8 cellular contexts compared by ENCODE assay signal in genomic region chr6:33206864-33207568, GRCh38. TPM values are rescaled to one million over a fixed set of nuclear protein-coding genes. Genes with fewer than 3 reads are reported as not detected.
DNase-seq lines count a peak whose midpoint lies in the region; ATAC-seq and TF ChIP-seq lines count a peak whose summit lies in the region.

No MANE protein-coding gene starts in this region.

- peaks cover 12% of the 10 kb centered on the region for H3K79me2 ChIP-seq in Karpas-422 (ENCODE audit: low read length)

- H3K27ac Mint-ChIP-seq in natural killer cell = peak overlapping the region; percentile 95 to 97

- H3K9me2 ChIP-seq in Karpas-422 (replicated peaks; ENCODE audit: insufficient read depth, low read length) = no peaks in the 10 kb centered on the region

- DNase-seq in Karpas-422 (no peak), dorsolateral prefrontal cortex (peak in 3 of 10 donors; percentile 43 to 77 (median 51)), natural killer cell (no peak), GM13977 (ENCODE audit: low spot score) (no peak)
- DNase-seq in activated CD8-positive, alpha-beta memory T cell treated with anti-CD3 and anti-CD28 coated beads for 24 hours = no peak

- H3K36me3 Mint-ChIP-seq in natural killer cell = peaks cover 13% of the 10 kb centered on the region

- H3K27me3 Mint-ChIP-seq in natural killer cell (ENCODE audit: low read depth in 2 of 2) = peaks cover 0 to under 1% of the 10 kb centered on the region in 2 donors

- peaks cover 43 to 61% of the 10 kb centered on the region in 2 donors for H3K4me1 Mint-ChIP-seq in natural killer cell

- TF ChIP-seq CTCF in C4-2B (conservative IDR thresholded peaks at IDR 0.05) (no peak), dorsolateral prefrontal cortex (IDR thresholded peaks at IDR 0.05 in 54 of 56, conservative IDR thresholded peaks at IDR 0.05 in 2 of 56; ENCODE audit: low read depth in 1 of 56, partially characterized antibody in 56 of 56) (no peak), natural killer cell (IDR thresholded peaks at IDR 0.05) (no peak), GM13977 (IDR thresholded peaks at IDR 0.05; ENCODE audit: extremely low read depth, insufficient read depth, missing control alignments) (no peak)

- peak overlapping the region; percentile 90 for H3K27ac ChIP-seq in C4-2B
- H3K27ac ChIP-seq in Karpas-422 (ENCODE audit: low read length) = no peak overlapping the region
- peak overlapping the region in 12 of 59 donors; percentile 88 to 99 (median 95) for H3K27ac ChIP-seq in dorsolateral prefrontal cortex

- no peaks in the 10 kb centered on the region for H3K27me3 ChIP-seq in Karpas-422 (ENCODE audit: low read length)
- H3K27me3 ChIP-seq in dorsolateral prefrontal cortex = no peaks in the 10 kb centered on the region

- in situ Hi-C loops in GM13977 (cut with MboI; ENCODE audit: low pct_unique_long_range_greater_than_20kb, low sequenced_read_pairs, unreplicated experiment) = no loop called here

- no peak for ATAC-seq in natural killer cell
- no peak for ATAC-seq in GM21825 (IDR thresholded peaks at IDR 0.05; ENCODE audit: unreplicated experiment)
- no peak for ATAC-seq in GM21737 (IDR thresholded peaks at IDR 0.05; ENCODE audit: unreplicated experiment)

- H3K9me3 ChIP-seq in Karpas-422 (ENCODE audit: low read length) = no peaks in the 10 kb centered on the region

- H3K9ac ChIP-seq in Karpas-422 (ENCODE audit: low read length) = peak overlapping the region; percentile 99

- no peak overlapping the region for H2AFZ ChIP-seq in Karpas-422 (ENCODE audit: low read length)

- H3K36me3 ChIP-seq in Karpas-422 (ENCODE audit: insufficient read depth, low read length) = peaks cover 19% of the 10 kb centered on the region

- H3K9me3 Mint-ChIP-seq in natural killer cell = no peaks in the 10 kb centered on the region

- H3K4me1 ChIP-seq in Karpas-422 (ENCODE audit: low read length) = peaks cover 47% of the 10 kb centered on the region

- peak overlapping the region; percentile 99 for H3K4me2 ChIP-seq in Karpas-422 (ENCODE audit: low read depth, low read length, poor library complexity, severe bottlenecking)

- intact Hi-C loops in dorsolateral prefrontal cortex (cut with DNase I) = loop anchor here in 1 of 2 donors (5.0 to 10.0 kb wide), 2 partner anchors 235 to 1242 kb away; no protein-coding TSS in a partner anchor
- intact Hi-C loops in natural killer cell (cut with micrococcal nuclease) = no loop called here

- H3K4me3 ChIP-seq in Karpas-422 (ENCODE audit: low read length) (peak overlapping the region; percentile 97), dorsolateral prefrontal cortex (peak overlapping the region in 57 of 59 donors; percentile 62 to 99 (median 91))

- no peaks in the 10 kb centered on the region for H4K20me1 ChIP-seq in Karpas-422 (ENCODE audit: insufficient read depth, low read depth, low read length)

- H3K4me3 Mint-ChIP-seq in natural killer cell = peak overlapping the region; percentile 98

RNA-seq across cellular contexts. Expression of gene RING1, which starts 1.3 kb away (rescaled TPM):
- 14.2 and 38.7 TPM in 2 replicates for total RNA-seq in Karpas-422 (2014; rRNA removed; shearing (Covaris generic); ENCODE audit: low replicate concordance)
- total RNA-seq in dorsolateral prefrontal cortex (10 to 100 TPM; 36.6 to 62.1 (median 48.0) TPM), natural killer cell (10 to 100 TPM; 34.5 to 40.3 (median 36.5) TPM)

RNA-seq across cellular contexts. Expression of gene HSD17B8, which starts 2.6 kb away (rescaled TPM):
- 15.5 and 26.2 TPM in 2 replicates for total RNA-seq in Karpas-422 (2014; rRNA removed; shearing (Covaris generic); ENCODE audit: low replicate concordance)
- 10 to 100 TPM in 2 of 120 experiments, 1 to 10 TPM in 118; 2.0 to 15.0 (median 5.2) TPM for total RNA-seq in dorsolateral prefrontal cortex
- 1 to 10 TPM; 5.4 to 7.7 (median 6.8) TPM for total RNA-seq in natural killer cell

RNA-seq across cellular contexts. Expression of gene SLC39A7, which starts 6.3 kb away (rescaled TPM):
- total RNA-seq in Karpas-422 (2014; rRNA removed; shearing (Covaris generic); ENCODE audit: low replicate concordance) = 14.0 and 31.9 TPM in 2 replicates
- total RNA-seq in dorsolateral prefrontal cortex (10 to 100 TPM; 23.7 to 48.3 (median 35.6) TPM), natural killer cell (10 to 100 TPM; 38.9 to 45.7 (median 45.6) TPM)

RNA-seq across cellular contexts. Expression of gene RXRB, which starts 6.6 kb away (rescaled TPM):
- total RNA-seq in Karpas-422 (2014; rRNA removed; shearing (Covaris generic); ENCODE audit: low replicate concordance) = 26.2 and 31.1 TPM in 2 replicates
- 10 to 100 TPM; 47.2 to 81.0 (median 62.9) TPM for total RNA-seq in dorsolateral prefrontal cortex
- total RNA-seq in natural killer cell = 10 to 100 TPM; 72.3 to 96.4 (median 73.9) TPM

RNA-seq across cellular contexts. Expression of gene COL11A2, which starts 14.7 kb away (rescaled TPM):
- 0.41 and 1.0 TPM in 2 replicates for total RNA-seq in Karpas-422 (2014; rRNA removed; shearing (Covaris generic); ENCODE audit: low replicate concordance)
- total RNA-seq in dorsolateral prefrontal cortex = 10 to 100 TPM in 31 of 120 experiments, 1 to 10 TPM in 89; 3.6 to 21.1 (median 8.3) TPM
- 1 to 10 TPM in 1 of 3 donors, under 1 TPM in 2; 0.93 to 2.0 (median 0.94) TPM for total RNA-seq in natural killer cell
